15 cellular contexts compared by ENCODE assay signal in genomic region chrX:44971674-44972073, GRCh38.
"Had no signal": no experiment of that assay in that cellular context is flagged by ENCODE, and none has a peak within 500 bp of the region (broad histone marks: within the 10 kb centered on the region; RNA-seq: fewer than 3 reads in every experiment).

No MANE protein-coding gene starts in this region.

- H3K4me1 ChIP-seq: breast epithelium had no signal

- H3K36me3 ChIP-seq: breast epithelium, ovary, thyroid gland had no signal

- H3K27ac ChIP-seq: ascending aorta, breast epithelium, ovary, thyroid gland, VCaP had no signal

- ATAC-seq: activated naive CD8-positive, alpha-beta T cell treated with anti-CD3 and anti-CD28 coated beads, Interleukin-2, amount 50 U/mL, for 24 hours; activated T-helper 17 cell treated with anti-CD3 and anti-CD28 coated beads, Interleukin-2, amount 50 U/mL, for 72 hours; stimulated activated memory B cell treated with anti-CD40 and anti-IgM and Interleukin-4, amounts not matched to agents 10 μg/mL and 1 μg/mL and 100 μg/mL, for 72 hours had no signal

- H3K4me3 ChIP-seq: ascending aorta, breast epithelium, ovary, thyroid gland had no signal

- H3K9me3 ChIP-seq: thyroid gland had no signal

- H3K4me1 Mint-ChIP-seq: neural crest cell had no signal

- H3K27me3 Mint-ChIP-seq: activated naive CD8-positive, alpha-beta T cell treated with anti-CD3 and anti-CD28 coated beads, Interleukin-2, amount 50 U/mL, for 24 hours; activated T-helper 17 cell treated with anti-CD3 and anti-CD28 coated beads, Interleukin-2, amount 50 U/mL, for 72 hours; stimulated activated memory B cell treated with anti-CD40 and anti-IgM and Interleukin-4, amounts not matched to agents 10 μg/mL and 1 μg/mL and 100 μg/mL, for 72 hours had no signal

- H3K27me3 ChIP-seq: ascending aorta, breast epithelium, ovary, thyroid gland had no signal

- H3K4me3 Mint-ChIP-seq: activated naive CD8-positive, alpha-beta T cell treated with anti-CD3 and anti-CD28 coated beads, Interleukin-2, amount 50 U/mL, for 24 hours; activated T-helper 17 cell treated with anti-CD3 and anti-CD28 coated beads, Interleukin-2, amount 50 U/mL, for 72 hours; neural crest cell; stimulated activated memory B cell treated with anti-CD40 and anti-IgM and Interleukin-4, amounts not matched to agents 10 μg/mL and 1 μg/mL and 100 μg/mL, for 72 hours had no signal

- DNase-seq: activated CD4-positive, alpha-beta T cell treated with anti-CD3 and anti-CD28 coated beads, Interleukin-2, amount 50 U/mL, for 48 hours; activated naive CD4-positive, alpha-beta T cell treated with Interleukin-2 at 50 U/mL for 16 hours; activated naive CD8-positive, alpha-beta T cell treated with anti-CD3 and anti-CD28 coated beads, Interleukin-2, amount 50 U/mL, for 24 hours; hypothalamus; kidney; ovary; stimulated activated CD4-positive, alpha-beta T cell treated with anti-CD3 and anti-CD28 coated beads, Interleukin-2, amount 100 ng/mL, for 48 hours; T-helper 9 cell; thyroid gland had no signal

- H3K27ac Mint-ChIP-seq: activated naive CD8-positive, alpha-beta T cell treated with anti-CD3 and anti-CD28 coated beads, Interleukin-2, amount 50 U/mL, for 24 hours; activated T-helper 17 cell treated with anti-CD3 and anti-CD28 coated beads, Interleukin-2, amount 50 U/mL, for 72 hours; stimulated activated memory B cell treated with anti-CD40 and anti-IgM and Interleukin-4, amounts not matched to agents 10 μg/mL and 1 μg/mL and 100 μg/mL, for 72 hours had no signal
